ENCODE assay signal across 8 cellular contexts in genomic region chr5:132459983-132460834, GRCh38. TPM values are rescaled to one million over a fixed set of nuclear protein-coding genes. Genes with fewer than 3 reads are reported as not detected.
DNase-seq lines count a peak whose midpoint lies in the region; ATAC-seq, FAIRE-seq and TF ChIP-seq lines count a peak whose summit lies in the region.

No MANE protein-coding gene starts in this region.

- no peak overlapping the region for H2AFZ ChIP-seq in astrocyte (ENCODE audit: low read depth, low read length)

- WGBS in testis, 2 donors = 87 to 93% methylated on average over 6 to 8 of the region's 8 CpGs
- 87% methylated on average over 6 of the region's 8 CpGs for WGBS in suprapubic skin

- peaks cover 72% of the 10 kb centered on the region for H3K4me1 Mint-ChIP-seq in astrocyte (ENCODE audit: low read depth, unreplicated experiment)
- peaks cover 84 to 97% (median 94%) of the 10 kb centered on the region in 3 donors for H3K4me1 Mint-ChIP-seq in naive B cell
- H3K4me1 Mint-ChIP-seq in activated T-helper 2 cell treated with anti-CD3 and anti-CD28 coated beads, Interferon-gamma antibody, Interleukin-2, Interleukin-4, amounts not matched to agents 10 μg/mL and 5 μg/mL and 100 μg/mL, durations not matched to agents 14 hours and 24 hours and 36 hours (ENCODE audit: low read depth) = peaks cover 85% of the 10 kb centered on the region

- H3K79me2 ChIP-seq in astrocyte (ENCODE audit: insufficient read depth, low read length) = no peaks in the 10 kb centered on the region

- DNase-seq in GM12865 (ENCODE audit: low read depth) (peak; percentile 50), NB4 (ENCODE audit: low read depth) (peak; percentile 80), astrocyte (ENCODE audit: low read depth) (no peak), naive B cell (no peak), testis (no peak), suprapubic skin (ENCODE audit: low spot score in 2 of 2) (no peak)
- no peak for DNase-seq in stimulated activated CD4-positive, alpha-beta T cell treated with anti-CD3 and anti-CD28 coated beads, Interleukin-2, amount 100 ng/mL, for 48 hours
- no peak for DNase-seq in activated T-helper 2 cell treated with anti-CD3 and anti-CD28 coated beads, Interferon-gamma antibody, Interleukin-2, Interleukin-4, amounts not matched to agents 10 μg/mL and 5 μg/mL and 100 μg/mL, durations not matched to agents 14 hours and 24 hours and 36 hours (ENCODE audit: low spot score)

- H3K4me2 ChIP-seq in astrocyte (ENCODE audit: low read length) = peak overlapping the region; percentile 65

- no peak overlapping the region for H3K4me3 ChIP-seq in GM12865 (ENCODE audit: low read depth, low read length)
- H3K4me3 ChIP-seq in NB4 (ENCODE audit: low read depth, low read length) = no peak overlapping the region
- H3K4me3 ChIP-seq in astrocyte (ENCODE audit: insufficient read depth, low read depth, low read length) = no peak overlapping the region
- no peak overlapping the region for H3K4me3 ChIP-seq in testis
- no peak overlapping the region for H3K4me3 ChIP-seq in suprapubic skin

- H3K9ac ChIP-seq in astrocyte (ENCODE audit: low read length) = peak overlapping the region; percentile 52

- no peak for TF ChIP-seq POLR2A in NB4 (IDR thresholded peaks at IDR 0.05; ENCODE audit: extremely low read depth, insufficient read length)
- no peak for TF ChIP-seq POLR2A in testis (IDR thresholded peaks at IDR 0.05)
- TF ChIP-seq POLR2A in suprapubic skin (IDR thresholded peaks at IDR 0.05) = no peak

- no peaks in the 10 kb centered on the region for H3K27me3 Mint-ChIP-seq in astrocyte (ENCODE audit: low read depth, unreplicated experiment)
- no peaks in the 10 kb centered on the region for H3K27me3 Mint-ChIP-seq in naive B cell
- H3K27me3 Mint-ChIP-seq in activated T-helper 2 cell treated with anti-CD3 and anti-CD28 coated beads, Interferon-gamma antibody, Interleukin-2, Interleukin-4, amounts not matched to agents 10 μg/mL and 5 μg/mL and 100 μg/mL, durations not matched to agents 14 hours and 24 hours and 36 hours (ENCODE audit: low read depth) = no peaks in the 10 kb centered on the region

- H3K36me3 Mint-ChIP-seq in astrocyte (ENCODE audit: low read depth, unreplicated experiment) (peaks cover 9% of the 10 kb centered on the region), naive B cell (peaks cover 0 to 4% of the 10 kb centered on the region in 2 donors)
- peaks cover 44% of the 10 kb centered on the region for H3K36me3 Mint-ChIP-seq in activated T-helper 2 cell treated with anti-CD3 and anti-CD28 coated beads, Interferon-gamma antibody, Interleukin-2, Interleukin-4, amounts not matched to agents 10 μg/mL and 5 μg/mL and 100 μg/mL, durations not matched to agents 14 hours and 24 hours and 36 hours (ENCODE audit: low read depth)

- FAIRE-seq in astrocyte (lab: Jason Lieb, UNC) = no peak

- peaks cover 48% of the 10 kb centered on the region for H3K4me1 ChIP-seq in astrocyte (ENCODE audit: insufficient read depth, low read length)
- peaks cover 17% of the 10 kb centered on the region for H3K4me1 ChIP-seq in testis
- H3K4me1 ChIP-seq in suprapubic skin = peaks cover 76% of the 10 kb centered on the region

- H3K27ac ChIP-seq in astrocyte (ENCODE audit: low read depth, low read length) (peak overlapping the region; percentile 78), testis (no peak overlapping the region), suprapubic skin (no peak overlapping the region)

- H3K36me3 ChIP-seq in astrocyte (ENCODE audit: insufficient read depth, low read length) (no peaks in the 10 kb centered on the region), testis (ENCODE audit: low read depth, missing control alignments) (no peaks in the 10 kb centered on the region), suprapubic skin (no peaks in the 10 kb centered on the region)

- no peaks in the 10 kb centered on the region for H4K20me1 ChIP-seq in astrocyte (ENCODE audit: insufficient read depth, low read length)

- no peak for TF ChIP-seq EP300 in suprapubic skin (IDR thresholded peaks at IDR 0.05)

- peak; percentile 7 to 12 for ATAC-seq in naive B cell (ENCODE audit: low read depth in 2 of 2)

- TF ChIP-seq CTCF in GM12865 (IDR thresholded peaks at IDR 0.05; ENCODE audit: insufficient read depth, low read depth, low read length, missing control alignments) = no peak
- peak; percentile 38 for TF ChIP-seq CTCF in NB4 (IDR thresholded peaks at IDR 0.05; ENCODE audit: low read depth, low read length)
- TF ChIP-seq CTCF in astrocyte (IDR thresholded peaks at IDR 0.05; ENCODE audit: insufficient read depth, low read depth, low read length) = no peak
- no peak for TF ChIP-seq CTCF in testis (IDR thresholded peaks at IDR 0.05)
- TF ChIP-seq CTCF in suprapubic skin (IDR thresholded peaks at IDR 0.05) = no peak

- H3K27me3 ChIP-seq in astrocyte (ENCODE audit: insufficient read depth, low read length) (no peaks in the 10 kb centered on the region), testis (no peaks in the 10 kb centered on the region), suprapubic skin (no peaks in the 10 kb centered on the region)

- peak overlapping the region; percentile 100 for H3K27ac Mint-ChIP-seq in astrocyte (ENCODE audit: unreplicated experiment)
- peak overlapping the region; percentile 17 to 100 (median 88) for H3K27ac Mint-ChIP-seq in naive B cell
- no peak overlapping the region for H3K27ac Mint-ChIP-seq in activated T-helper 2 cell treated with anti-CD3 and anti-CD28 coated beads, Interferon-gamma antibody, Interleukin-2, Interleukin-4, amounts not matched to agents 10 μg/mL and 5 μg/mL and 100 μg/mL, durations not matched to agents 14 hours and 24 hours and 36 hours

- H3K9me3 Mint-ChIP-seq in astrocyte (ENCODE audit: unreplicated experiment) (no peaks in the 10 kb centered on the region), naive B cell (no peaks in the 10 kb centered on the region)
- H3K9me3 Mint-ChIP-seq in activated T-helper 2 cell treated with anti-CD3 and anti-CD28 coated beads, Interferon-gamma antibody, Interleukin-2, Interleukin-4, amounts not matched to agents 10 μg/mL and 5 μg/mL and 100 μg/mL, durations not matched to agents 14 hours and 24 hours and 36 hours = no peaks in the 10 kb centered on the region

- no peaks in the 10 kb centered on the region for H3K9me3 ChIP-seq in astrocyte (ENCODE audit: insufficient read depth, low read depth, low read length)
- H3K9me3 ChIP-seq in testis = no peaks in the 10 kb centered on the region
- no peaks in the 10 kb centered on the region for H3K9me3 ChIP-seq in suprapubic skin

- H3K4me3 Mint-ChIP-seq in astrocyte (ENCODE audit: unreplicated experiment) = no peak overlapping the region
- H3K4me3 Mint-ChIP-seq in naive B cell = peak overlapping the region in 7 of 8 donors; percentile 28 to 78 (median 57)
- no peak overlapping the region for H3K4me3 Mint-ChIP-seq in activated T-helper 2 cell treated with anti-CD3 and anti-CD28 coated beads, Interferon-gamma antibody, Interleukin-2, Interleukin-4, amounts not matched to agents 10 μg/mL and 5 μg/mL and 100 μg/mL, durations not matched to agents 14 hours and 24 hours and 36 hours (ENCODE audit: low read depth)

- intact Hi-C loops in testis (cut with DNase I; ENCODE audit: low total_unique reads) = no loop called here
- intact Hi-C loops in activated T-helper 2 cell treated with anti-CD3 and anti-CD28 coated beads, Interferon-gamma antibody, Interleukin-2, Interleukin-4, amounts not matched to agents 10 μg/mL and 5 μg/mL and 100 μg/mL, durations not matched to agents 14 hours and 24 hours and 36 hours (cut with micrococcal nuclease) = loop anchor here (2.0 to 5.0 kb wide), 2 partner anchors 13 to 32 kb away; partner anchors contain the start of gene IRF1

RNA-seq across cellular contexts. Expression of gene IRF1, which starts 30.4 kb away (rescaled TPM):
- 39.7 and 42.5 TPM in 2 replicates for total RNA-seq in astrocyte
- polyA plus RNA-seq in naive B cell (ENCODE audit: low read depth in 6 of 6) = 100 to 1,000 TPM; 228 to 332 (median 296) TPM
- total RNA-seq in testis = 10 to 100 TPM; 20.2 to 22.5 TPM
- 31.7 TPM for polyA plus RNA-seq in testis (ENCODE audit: insufficient read depth, low read depth, low replicate concordance)
- total RNA-seq in activated T-helper 2 cell treated with anti-CD3 and anti-CD28 coated beads, Interferon-gamma antibody, Interleukin-2, Interleukin-4, amounts not matched to agents 10 μg/mL and 5 μg/mL and 100 μg/mL, durations not matched to agents 14 hours and 24 hours and 36 hours = 155 TPM in 2 replicates
- 10 to 100 TPM; 17.5 to 24.1 (median 20.1) TPM for total RNA-seq in suprapubic skin

Comparison
In these comparisons a context has a peak if more than half of its experiments do, and no peak if none do; other contexts are left out.
1. DNase-seq: peak in GM12865 (single experiment) and NB4 (single experiment); none in astrocyte (single experiment), naive B cell (single experiment), stimulated activated CD4-positive, alpha-beta T cell treated with anti-CD3 and anti-CD28 coated beads, Interleukin-2, amount 100 ng/mL, for 48 hours (0 of 2), testis (single experiment), activated T-helper 2 cell treated with anti-CD3 and anti-CD28 coated beads, Interferon-gamma antibody, Interleukin-2, Interleukin-4, amounts not matched to agents 10 μg/mL and 5 μg/mL and 100 μg/mL, durations not matched to agents 14 hours and 24 hours and 36 hours (single experiment) and suprapubic skin (0 of 2).
2. H3K4me3 Mint-ChIP-seq: peak in naive B cell (7 of 8); none in astrocyte (single experiment) and activated T-helper 2 cell treated with anti-CD3 and anti-CD28 coated beads, Interferon-gamma antibody, Interleukin-2, Interleukin-4, amounts not matched to agents 10 μg/mL and 5 μg/mL and 100 μg/mL, durations not matched to agents 14 hours and 24 hours and 36 hours (single experiment).